ENCODE assay signal across 16 cellular contexts in the genomic region with DNA sequence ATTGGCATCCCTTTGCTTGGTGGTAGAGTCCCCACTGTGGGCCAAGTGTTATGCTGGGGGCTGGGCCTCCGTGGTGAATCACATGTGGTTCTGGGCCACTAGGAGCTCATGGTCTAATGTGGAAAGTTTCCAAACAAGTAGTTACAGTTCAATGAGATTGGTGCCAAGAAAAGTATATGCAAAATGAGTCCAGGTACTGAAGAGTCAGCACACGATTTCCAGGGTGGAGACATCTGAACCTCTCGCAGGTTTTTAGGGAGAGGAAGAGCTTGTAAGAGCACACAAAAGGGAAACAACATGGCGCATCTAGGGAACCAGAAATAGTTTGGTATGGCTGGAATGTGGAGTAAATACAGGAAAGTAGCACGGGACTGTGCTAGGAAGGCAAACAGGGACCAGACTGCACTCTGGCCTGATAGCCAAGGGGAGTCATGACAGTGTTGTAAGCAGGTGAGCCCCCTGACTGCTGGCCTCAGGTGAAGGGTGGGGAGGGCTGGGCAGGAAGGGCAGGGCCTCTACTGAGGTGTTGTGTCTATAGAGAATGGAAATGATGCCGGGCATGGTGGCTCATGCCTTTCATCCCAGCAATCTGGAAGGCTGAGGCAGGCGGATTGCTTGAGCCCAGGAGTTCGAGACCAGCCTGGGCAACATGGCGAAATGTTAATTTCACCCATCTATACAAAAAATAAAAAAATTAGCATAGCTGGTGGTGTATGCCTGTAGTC. TPM values are rescaled to one million over a fixed set of nuclear protein-coding genes. Genes with fewer than 3 reads are reported as not detected.
A peak's percentile ranks its signal among the peaks of the same experiment; 100 is the strongest.
DNase-seq lines count a peak whose midpoint lies in the region; ATAC-seq and TF ChIP-seq lines count a peak whose summit lies in the region.
"Had no signal": no experiment of that assay in that cellular context is flagged by ENCODE, and none has a peak within 500 bp of the region (broad histone marks: within the 10 kb centered on the region; RNA-seq: fewer than 3 reads in every experiment).

No MANE protein-coding gene starts in this region.

- H3K4me2 ChIP-seq in mesenchymal stem cell (ENCODE audit: low read length, poor library complexity, severe bottlenecking) = no peak overlapping the region
- H3K4me2 ChIP-seq: BLaER1 had no signal

- H2BK15ac ChIP-seq in mesenchymal stem cell (ENCODE audit: low read depth, poor library complexity, severe bottlenecking) = no peak overlapping the region

- peak overlapping the region in 1 of 2 experiments; percentile 18 for H3K18ac ChIP-seq in mesenchymal stem cell (ENCODE audit: low read depth in 1 of 2, low read length in 2 of 2)

- peak overlapping the region; percentile 33 for H3K27ac Mint-ChIP-seq in endothelial cell (ENCODE audit: unreplicated experiment)
- H3K27ac Mint-ChIP-seq: activated CD4-positive, alpha-beta T cell treated with anti-CD3 and anti-CD28 coated beads for 36 hours had no signal

- H3K14ac ChIP-seq in mesenchymal stem cell (ENCODE audit: low read length in 2 of 2) = no peak overlapping the region

- H2AFZ ChIP-seq in mesenchymal stem cell (ENCODE audit: low read depth, low read length) = no peak overlapping the region

- H3K9me3 Mint-ChIP-seq in endothelial cell (ENCODE audit: unreplicated experiment) = no peaks in the 10 kb centered on the region
- H3K9me3 Mint-ChIP-seq: type B pancreatic cell had no signal

- no peak for DNase-seq in Right ventricle myocardium inferior (ENCODE audit: missing footprints)
- DNase-seq in cardiac septum (ENCODE audit: low spot score) = no peak
- no peak for DNase-seq in endothelial cell (ENCODE audit: low spot score)
- DNase-seq in mesenchymal stem cell = no peak
- DNase-seq in upper lobe of right lung = no peak
- no peak for DNase-seq in NCI-H1930 (lab: John Stamatoyannopoulos, UW)
- DNase-seq in GM10266 (ENCODE audit: extremely low spot score) = no peak
- no peak for DNase-seq in CD1c-positive myeloid dendritic cell (ENCODE audit: extremely low spot score)
- DNase-seq: activated CD4-positive, alpha-beta T cell treated with anti-CD3 and anti-CD28 coated beads for 36 hours; activated CD8-positive, alpha-beta memory T cell treated with anti-CD3 and anti-CD28 coated beads, Interleukin-2, amount 50 U/mL, for 4 hours; activated gamma-delta T cell; posterior cingulate gyrus had no signal

- H3K23ac ChIP-seq in mesenchymal stem cell (ENCODE audit: low read length in 2 of 2) = no peak overlapping the region

- ATAC-seq in Right ventricle myocardium inferior = peak; percentile 54
- peak; percentile 27 for ATAC-seq in upper lobe of right lung

- intact Hi-C loops in Right ventricle myocardium inferior (cut with DNase I) (loop anchor here (1.0 to 2.0 kb wide), 2 partner anchors 79 to 149 kb away; no protein-coding TSS in a partner anchor), cardiac septum (cut with DNase I) (loop anchor here (5.0 kb wide), 2 partner anchors 79 to 149 kb away; no protein-coding TSS in a partner anchor), upper lobe of right lung (cut with DNase I) (loop anchor here (10.0 kb wide), 1 partner anchor 81 kb away; no protein-coding TSS in a partner anchor)

- H3K36me3 ChIP-seq in mesenchymal stem cell (ENCODE audit: control insufficient read depth in 1 of 2, insufficient read depth in 2 of 2, low read depth in 1 of 2, low read length in 2 of 2) (peaks cover 53 to 72% of the 10 kb centered on the region in 2 experiments), upper lobe of right lung (peaks cover 46% of the 10 kb centered on the region)

- H3K4me1 Mint-ChIP-seq in endothelial cell (ENCODE audit: unreplicated experiment) = peaks cover 22% of the 10 kb centered on the region
- H3K4me1 Mint-ChIP-seq: activated CD4-positive, alpha-beta T cell treated with anti-CD3 and anti-CD28 coated beads for 36 hours had no signal

- no peak overlapping the region for H2BK120ac ChIP-seq in mesenchymal stem cell (ENCODE audit: low read depth, low read length)

- peak overlapping the region; percentile 87 for H2AK5ac ChIP-seq in mesenchymal stem cell (ENCODE audit: low read length, severe bottlenecking)

- no peak overlapping the region for H4K8ac ChIP-seq in mesenchymal stem cell (ENCODE audit: low read length)

- peak overlapping the region; percentile 51 for H2BK5ac ChIP-seq in mesenchymal stem cell (ENCODE audit: low read depth, low read length, poor library complexity, severe bottlenecking)

- peaks cover 27% of the 10 kb centered on the region for H3K36me3 Mint-ChIP-seq in endothelial cell (ENCODE audit: low read depth, unreplicated experiment)

- no peak for TF ChIP-seq CTCF in endothelial cell (IDR thresholded peaks at IDR 0.05; ENCODE audit: unreplicated experiment)
- TF ChIP-seq CTCF in upper lobe of right lung (IDR thresholded peaks at IDR 0.05) = no peak
- no peak for TF ChIP-seq CTCF in GM10266 (IDR thresholded peaks at IDR 0.05; ENCODE audit: control insufficient read depth, insufficient read depth, low read depth, missing control alignments)

- H3K4me1 ChIP-seq in mesenchymal stem cell (ENCODE audit: control insufficient read depth, insufficient read depth, low read depth, low read length) (peaks cover 13% of the 10 kb centered on the region), upper lobe of right lung (no peaks in the 10 kb centered on the region)

- H3K4me3 ChIP-seq in mesenchymal stem cell (ENCODE audit: insufficient read depth in 1 of 2, low read depth in 1 of 2, low read length in 2 of 2) = no peak overlapping the region
- no peak overlapping the region for H3K4me3 ChIP-seq in upper lobe of right lung
- H3K4me3 ChIP-seq: BLaER1 had no signal

- H3K27me3 ChIP-seq in mesenchymal stem cell (ENCODE audit: control insufficient read depth in 1 of 2, insufficient read depth in 1 of 2, low read length in 2 of 2) (no peaks in the 10 kb centered on the region), upper lobe of right lung (no peaks in the 10 kb centered on the region)
- H3K27me3 ChIP-seq: BLaER1 had no signal

- no peak overlapping the region for H3K4ac ChIP-seq in mesenchymal stem cell (ENCODE audit: low read depth in 1 of 2, low read length in 2 of 2)

- peak overlapping the region; percentile 12 for H3K4me3 Mint-ChIP-seq in endothelial cell (ENCODE audit: unreplicated experiment)
- H3K4me3 Mint-ChIP-seq: activated CD4-positive, alpha-beta T cell treated with anti-CD3 and anti-CD28 coated beads for 36 hours; type B pancreatic cell had no signal

- H3K79me1 ChIP-seq in mesenchymal stem cell (replicated peaks; ENCODE audit: low read length, poor library complexity, severe bottlenecking) = peaks cover 19% of the 10 kb centered on the region

- H2BK12ac ChIP-seq in mesenchymal stem cell (ENCODE audit: low read length in 2 of 2) = peak overlapping the region in 1 of 2 experiments; percentile 47

- no peak overlapping the region for H4K91ac ChIP-seq in mesenchymal stem cell (ENCODE audit: low read length)

- peak overlapping the region; percentile 27 for H3K9ac ChIP-seq in mesenchymal stem cell (ENCODE audit: low read length)
- H3K9ac ChIP-seq: BLaER1 had no signal

- H3K27me3 Mint-ChIP-seq in endothelial cell (ENCODE audit: unreplicated experiment) = peaks cover 5% of the 10 kb centered on the region
- H3K27me3 Mint-ChIP-seq: activated CD4-positive, alpha-beta T cell treated with anti-CD3 and anti-CD28 coated beads for 36 hours; type B pancreatic cell had no signal

- H3K27ac ChIP-seq in mesenchymal stem cell (ENCODE audit: low read length, poor library complexity, severe bottlenecking) = peak overlapping the region; percentile 67
- H3K27ac ChIP-seq in upper lobe of right lung = no peak overlapping the region
- H3K27ac ChIP-seq: BLaER1, HL-60 had no signal

- H3K9me3 ChIP-seq in mesenchymal stem cell (ENCODE audit: control insufficient read depth, low read length) (no peaks in the 10 kb centered on the region), upper lobe of right lung (no peaks in the 10 kb centered on the region)
- H3K9me3 ChIP-seq: BLaER1 had no signal

- 78% methylated on average over 6 of the region's 9 CpGs for WGBS in mesenchymal stem cell

RNA-seq across cellular contexts. Expression of gene POLR2F, which starts 12.6 kb away (rescaled TPM):
- total RNA-seq in Right ventricle myocardium inferior (88.8 TPM), cardiac septum (50.5 TPM), endothelial cell (ENCODE audit: unreplicated experiment) (58.9 TPM), upper lobe of right lung (49.0 TPM)
- 88.8 TPM for polyA plus RNA-seq in mesenchymal stem cell (2013, experiment 1 of 2)
- polyA plus RNA-seq in mesenchymal stem cell (2013, experiment 2 of 2) = 95.4 TPM

RNA-seq across cellular contexts. Expression of gene C22orf23, which starts 12.7 kb away (rescaled TPM):
- 0.68 TPM for total RNA-seq in Right ventricle myocardium inferior
- 0.54 TPM for total RNA-seq in cardiac septum
- 0.54 TPM for total RNA-seq in endothelial cell (ENCODE audit: unreplicated experiment)
- polyA plus RNA-seq in mesenchymal stem cell (2013, experiment 1 of 2) = 0.17 TPM
- 0.27 TPM for polyA plus RNA-seq in mesenchymal stem cell (2013, experiment 2 of 2)
- total RNA-seq in upper lobe of right lung = not detected

RNA-seq across cellular contexts. Expression of gene SOX10, which starts 18.3 kb away (rescaled TPM):
- total RNA-seq in Right ventricle myocardium inferior (1.9 TPM), cardiac septum (0.62 TPM), endothelial cell (ENCODE audit: unreplicated experiment) (0.08 TPM), upper lobe of right lung (not detected)
- polyA plus RNA-seq in mesenchymal stem cell (2013, experiment 1 of 2) = not detected
- polyA plus RNA-seq in mesenchymal stem cell (2013, experiment 2 of 2) = not detected
- total RNA-seq: A172; activated CD4-positive, alpha-beta T cell treated with anti-CD3 and anti-CD28 coated beads for 36 hours had no signal
